Comparison of ENCODE assay signal across 8 cellular contexts in the genomic region with DNA sequence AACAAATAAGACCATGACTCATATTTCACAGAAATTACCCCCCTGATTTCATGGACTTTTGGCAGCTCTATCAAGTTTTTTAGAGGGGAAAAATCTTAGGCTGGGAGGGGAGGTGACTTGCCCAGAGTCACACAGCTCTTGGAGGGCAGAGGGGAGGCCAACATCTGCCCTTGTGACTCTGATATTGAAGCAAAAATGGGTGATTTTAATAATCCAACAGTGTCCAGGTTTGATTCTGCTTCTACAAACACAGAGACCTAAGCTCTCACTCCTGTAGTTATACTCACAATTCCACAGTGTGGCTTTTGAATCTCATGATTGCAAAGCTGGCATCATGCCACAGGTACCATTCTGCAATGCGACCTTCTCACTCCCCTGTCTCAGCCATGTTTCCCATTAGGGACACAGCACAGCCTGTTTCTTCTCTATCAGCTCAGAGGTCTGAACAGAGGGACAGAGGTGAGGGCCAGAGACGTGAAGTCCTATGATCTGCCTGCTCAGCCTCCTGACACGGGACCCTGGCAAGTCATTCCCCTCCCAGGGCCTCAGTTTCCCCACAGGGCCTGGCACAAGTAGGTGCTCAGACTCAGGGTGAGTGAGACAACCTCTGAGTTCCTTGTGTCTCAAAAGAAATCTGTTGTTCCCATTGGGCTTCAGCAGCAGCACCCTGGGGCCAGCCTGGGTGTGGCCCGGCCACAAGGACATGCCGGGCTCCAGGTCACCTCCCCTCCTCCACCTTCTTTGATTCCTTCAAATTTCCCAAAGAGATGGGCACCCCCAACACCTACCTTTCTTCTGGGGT.
A peak's percentile ranks its signal among the peaks of the same experiment; 100 is the strongest.
DNase-seq lines count a peak whose midpoint lies in the region; TF ChIP-seq lines count a peak whose summit lies in the region.

No MANE protein-coding gene starts in this region.

- H3K27ac ChIP-seq in OCI-LY3 (ENCODE audit: low read length) = peak overlapping the region; percentile 94
- H3K27ac ChIP-seq in duodenal mucosa (ENCODE audit: low read depth, low read length) = peak overlapping the region; percentile 74
- H3K27ac ChIP-seq in muscle layer of colon (ENCODE audit: low read depth, low read length) = peak overlapping the region; percentile 95

- TF ChIP-seq CTCF in OCI-LY3 (IDR thresholded peaks at IDR 0.05; ENCODE audit: low read depth, low read length) = no peak

- peak overlapping the region; percentile 98 for H3K9ac ChIP-seq in OCI-LY3 (ENCODE audit: low read length)
- H3K9ac ChIP-seq in duodenal mucosa (ENCODE audit: low read depth in 1 of 2, low read length in 2 of 2) = peak overlapping the region; percentile 85 to 87
- H3K9ac ChIP-seq in muscle layer of colon (ENCODE audit: low read length) = peak overlapping the region; percentile 98

- H3K36me3 ChIP-seq in OCI-LY3 (replicated peaks; ENCODE audit: low read depth, low read length) (peaks cover 63% of the 10 kb centered on the region), duodenal mucosa (ENCODE audit: control insufficient read depth in 1 of 2, insufficient read depth in 2 of 2, low read length in 2 of 2) (peaks cover 4 to 9% of the 10 kb centered on the region in 2 donors), muscle layer of colon (ENCODE audit: insufficient read depth, low read length) (no peaks in the 10 kb centered on the region)

- DNase-seq in NCI-H2227 (lab: John Stamatoyannopoulos, UW; ENCODE audit: unreplicated experiment) (peak; percentile 6), NCI-H2227 treated with DMSO at 0.1 percent for 48 hours (lab: John Stamatoyannopoulos, UW) (no peak), iPS-NIHi11 (ENCODE audit: low spot score) (no peak), GF-D8 (lab: John Stamatoyannopoulos, UW) (no peak), HuH-7 (ENCODE audit: low spot score) (no peak)

- H3K4me2 ChIP-seq in OCI-LY3 (ENCODE audit: low read length) = peak overlapping the region; percentile 82

- H3K9me3 ChIP-seq in OCI-LY3 (ENCODE audit: insufficient read depth, low read length) = peaks cover 12% of the 10 kb centered on the region
- no peaks in the 10 kb centered on the region for H3K9me3 ChIP-seq in duodenal mucosa (ENCODE audit: control insufficient read depth in 1 of 2, low read length in 2 of 2)
- H3K9me3 ChIP-seq in muscle layer of colon (ENCODE audit: low read length) = no peaks in the 10 kb centered on the region

- H3K79me2 ChIP-seq in OCI-LY3 (ENCODE audit: low read length) = peaks cover 72% of the 10 kb centered on the region

- peaks cover 59% of the 10 kb centered on the region for H3K4me1 ChIP-seq in OCI-LY3 (ENCODE audit: low read length)
- H3K4me1 ChIP-seq in duodenal mucosa (ENCODE audit: control insufficient read depth in 1 of 2, insufficient read depth in 2 of 2, low read length in 2 of 2) = peaks cover 31% of the 10 kb centered on the region in 2 donors
- H3K4me1 ChIP-seq in muscle layer of colon (ENCODE audit: insufficient read depth, low read length) = peaks cover 46% of the 10 kb centered on the region

- H3K27me3 ChIP-seq in OCI-LY3 (ENCODE audit: low read depth, low read length) = no peaks in the 10 kb centered on the region
- no peaks in the 10 kb centered on the region for H3K27me3 ChIP-seq in duodenal mucosa (ENCODE audit: control insufficient read depth in 1 of 2, insufficient read depth in 2 of 2, low read length in 2 of 2)
- H3K27me3 ChIP-seq in muscle layer of colon (ENCODE audit: control insufficient read depth in 1 of 2, insufficient read depth in 2 of 2, low read length in 2 of 2) = no peaks in the 10 kb centered on the region

- H3K4me3 ChIP-seq in OCI-LY3 (ENCODE audit: low read length) (peak overlapping the region; percentile 88), duodenal mucosa (ENCODE audit: low read depth in 1 of 2, low read length in 2 of 2) (peak overlapping the region; percentile 79 to 95), muscle layer of colon (ENCODE audit: low read depth in 1 of 2, low read length in 2 of 2) (peak overlapping the region; percentile 65 to 98)

- H2AFZ ChIP-seq in OCI-LY3 (ENCODE audit: low read depth, low read length) = no peak overlapping the region

- H4K20me1 ChIP-seq in OCI-LY3 (ENCODE audit: insufficient read depth, low read length) = peaks cover 17% of the 10 kb centered on the region
